1 cellular context compared by ENCODE assay signal in genomic region chr12:50325890-50326391, GRCh38.
TF ChIP-seq lines count a peak whose summit lies in the region.

No MANE protein-coding gene starts in this region.

TF ChIP-seq in K562, 482 proteins besides CTCF, POLR2A, EP300 and RAD21:
- TF ChIP-seq CTCFL (IDR thresholded peaks at IDR 0.05; ENCODE audit: borderline replicate concordance, insufficient read depth, low read depth, low read length, poor library complexity, severe bottlenecking) (no peak), CEBPB (tag; IDR thresholded peaks at IDR 0.05) (peak; percentile 38; the same call in 1 of the 2 replicates)
